ENCODE assay signal across 16 cellular contexts in genomic region chr12:64036414-64036813, GRCh38.
"Had no signal": no experiment of that assay in that cellular context is flagged by ENCODE, and none has a peak within 500 bp of the region (broad histone marks: within the 10 kb centered on the region; RNA-seq: fewer than 3 reads in every experiment).

No MANE protein-coding gene starts in this region.

- ATAC-seq: activated T-cell treated with anti-CD3 and anti-CD28 coated beads, Interleukin-2, amount 50 U/mL, for 72 hours; lower lobe of right lung; natural killer cell; stimulated activated naive B cell treated with anti-CD40 and anti-IgM and Interleukin-4, amounts not matched to agents 10 μg/mL and 1 μg/mL and 100 μg/mL, for 72 hours had no signal

- H3K9me3 ChIP-seq: lower lobe of right lung, sigmoid colon, thoracic aorta, upper lobe of left lung had no signal

- H3K27me3 ChIP-seq: dorsolateral prefrontal cortex, sigmoid colon, upper lobe of left lung had no signal

- H3K4me1 Mint-ChIP-seq: natural killer cell; stimulated activated naive B cell treated with anti-CD40 and anti-IgM and Interleukin-4, amounts not matched to agents 10 μg/mL and 1 μg/mL and 100 μg/mL, for 72 hours had no signal

- H3K4me3 ChIP-seq: dorsolateral prefrontal cortex, lower lobe of right lung, sigmoid colon, thoracic aorta, upper lobe of left lung had no signal

- H3K9me3 Mint-ChIP-seq: stimulated activated naive B cell treated with anti-CD40 and anti-IgM and Interleukin-4, amounts not matched to agents 10 μg/mL and 1 μg/mL and 100 μg/mL, for 72 hours had no signal

- DNase-seq: activated CD4-positive, alpha-beta T cell treated with anti-CD3 and anti-CD28 coated beads for 1 hour; activated effector memory CD4-positive, alpha-beta T cell treated with anti-CD3 and anti-CD28 coated beads, Interleukin-2, amount 50 U/mL, for 16 hours; activated naive CD4-positive, alpha-beta T cell treated with anti-CD3 and anti-CD28 coated beads, Interleukin-2, amount 50 U/mL, for 16 hours; activated T-cell treated with anti-CD3 and anti-CD28 coated beads, Interleukin-2, amount 50 U/mL, for 72 hours; dorsolateral prefrontal cortex; lower lobe of right lung; natural killer cell; sigmoid colon; stimulated activated naive B cell treated with anti-CD40 and anti-IgM and Interleukin-4, amounts not matched to agents 10 μg/mL and 1 μg/mL and 100 μg/mL, for 72 hours; upper lobe of left lung; WERI-Rb-1 had no signal

- H3K36me3 ChIP-seq: lower lobe of right lung, sigmoid colon, thoracic aorta, upper lobe of left lung, WERI-Rb-1 had no signal

- H3K27ac Mint-ChIP-seq: activated T-cell treated with anti-CD3 and anti-CD28 coated beads, Interleukin-2, amount 50 U/mL, for 72 hours; natural killer cell; stimulated activated naive B cell treated with anti-CD40 and anti-IgM and Interleukin-4, amounts not matched to agents 10 μg/mL and 1 μg/mL and 100 μg/mL, for 72 hours had no signal

- H3K4me3 Mint-ChIP-seq: activated T-cell treated with anti-CD3 and anti-CD28 coated beads, Interleukin-2, amount 50 U/mL, for 72 hours; natural killer cell; stimulated activated naive B cell treated with anti-CD40 and anti-IgM and Interleukin-4, amounts not matched to agents 10 μg/mL and 1 μg/mL and 100 μg/mL, for 72 hours had no signal

- H3K27me3 Mint-ChIP-seq: stimulated activated naive B cell treated with anti-CD40 and anti-IgM and Interleukin-4, amounts not matched to agents 10 μg/mL and 1 μg/mL and 100 μg/mL, for 72 hours had no signal

- H3K36me3 Mint-ChIP-seq: natural killer cell; stimulated activated naive B cell treated with anti-CD40 and anti-IgM and Interleukin-4, amounts not matched to agents 10 μg/mL and 1 μg/mL and 100 μg/mL, for 72 hours had no signal

- FAIRE-seq: colon, frontal cortex, keratinocyte had no signal

- H3K27ac ChIP-seq: dorsolateral prefrontal cortex, epithelial cell of prostate, lower lobe of right lung, sigmoid colon, thoracic aorta, upper lobe of left lung, WERI-Rb-1 had no signal
